ENCODE assay signal across 16 cellular contexts in the genomic region with DNA sequence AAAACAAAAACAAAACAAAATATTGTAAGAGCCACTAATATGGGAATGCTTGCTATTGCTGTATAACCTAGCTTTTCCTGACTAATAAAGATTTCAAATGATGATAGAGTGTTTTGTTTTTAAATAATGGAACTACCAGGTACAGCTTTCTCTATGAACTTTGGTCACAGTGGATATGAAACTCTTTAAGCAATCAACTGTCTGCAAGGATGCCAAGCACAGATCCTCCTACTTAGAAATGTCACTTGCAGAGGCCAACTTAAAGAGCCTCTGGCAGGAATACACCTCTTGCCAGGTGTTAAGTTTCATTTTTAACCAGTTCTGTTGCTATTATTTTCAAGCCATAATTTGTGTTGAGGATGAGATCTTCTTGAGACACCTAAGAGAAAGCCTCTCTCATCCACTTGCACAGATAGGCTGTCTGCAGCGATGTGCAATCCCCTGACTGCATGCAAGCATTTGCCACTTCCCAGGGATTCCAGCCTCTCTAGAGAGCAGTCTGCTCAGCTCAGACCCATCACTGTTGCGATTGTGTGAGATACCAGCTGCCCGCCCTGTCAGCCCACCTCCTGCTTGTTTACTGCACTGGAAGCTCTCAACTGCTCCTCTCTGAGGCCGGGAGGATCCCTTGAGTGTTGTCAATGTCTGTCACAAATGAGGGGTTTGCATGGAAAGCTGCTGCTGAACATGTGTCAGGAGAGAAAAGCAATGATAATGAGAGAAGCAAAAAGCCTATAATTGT.
DNase-seq lines count a peak whose midpoint lies in the region; ATAC-seq and TF ChIP-seq lines count a peak whose summit lies in the region.
"Had no signal": no experiment of that assay in that cellular context is flagged by ENCODE, and none has a peak within 500 bp of the region (broad histone marks: within the 10 kb centered on the region; RNA-seq: fewer than 3 reads in every experiment).

No MANE protein-coding gene starts in this region.

- H3K4me1 Mint-ChIP-seq in GM23338 (peaks cover 10% of the 10 kb centered on the region; the same call in 2 of the 3 replicates), mesothelial cell of epicardium (peaks cover 23% of the 10 kb centered on the region)
- H3K4me1 Mint-ChIP-seq in CD8-positive, alpha-beta memory T cell: no peaks in the 10 kb centered on the region
- H3K4me1 Mint-ChIP-seq: immature natural killer cell had no signal

- H3K27ac Mint-ChIP-seq in GM23338 (no peak overlapping the region), mesothelial cell of epicardium (peak overlapping the region; percentile 59)
- no peak overlapping the region for H3K27ac Mint-ChIP-seq in CD8-positive, alpha-beta memory T cell
- no peak overlapping the region for H3K27ac Mint-ChIP-seq in activated naive CD4-positive, alpha-beta T cell treated with anti-CD3 and anti-CD28 coated beads, Interleukin-2, amount 50 U/mL, for 72 hours
- H3K27ac Mint-ChIP-seq: immature natural killer cell; naive thymus-derived CD8-positive, alpha-beta T cell had no signal

- no peaks in the 10 kb centered on the region for H3F3A ChIP-seq in GM23338 (replicated peaks; ENCODE audit: low read depth)

- TF ChIP-seq CTCF in GM23338 (conservative IDR thresholded peaks at IDR 0.05; ENCODE audit: low read depth in 2 of 2) (no peak), mesothelial cell of epicardium (IDR thresholded peaks at IDR 0.05; ENCODE audit: unreplicated experiment) (no peak)

- H3K27me3 Mint-ChIP-seq in GM23338 (ENCODE audit: insufficient read depth, low read depth, poor library complexity) (peaks cover 5% of the 10 kb centered on the region), mesothelial cell of epicardium (ENCODE audit: low read depth) (peaks cover 3% of the 10 kb centered on the region)
- H3K27me3 Mint-ChIP-seq in CD8-positive, alpha-beta memory T cell: peaks cover 5 to 6% of the 10 kb centered on the region in 2 donors

- no peaks in the 10 kb centered on the region for H4K20me1 ChIP-seq in GM23338 (replicated peaks; ENCODE audit: insufficient read depth)

- H3K27ac ChIP-seq in GM23338 (ENCODE audit: low read depth): no peak overlapping the region
- no peak overlapping the region for H3K27ac ChIP-seq in CD8-positive, alpha-beta memory T cell (ENCODE audit: low read depth, low read length)
- H3K27ac ChIP-seq: psoas muscle, thyroid gland had no signal

- H3K9me3 ChIP-seq in CD8-positive, alpha-beta memory T cell (ENCODE audit: low read length): no peaks in the 10 kb centered on the region
- H3K9me3 ChIP-seq: psoas muscle, thyroid gland had no signal

- no peaks in the 10 kb centered on the region for H3K9me2 ChIP-seq in GM23338 (ENCODE audit: insufficient read depth)

- H3K79me2 ChIP-seq in GM23338 (replicated peaks; ENCODE audit: insufficient read depth): no peaks in the 10 kb centered on the region

- DNase-seq in GM23338 (ENCODE audit: low spot score) (peak; percentile 20), NCI-H2171 (lab: John Stamatoyannopoulos, UW) (peak; percentile 56), amniotic epithelial cell (ENCODE audit: low read depth) (peak; percentile 51), mesothelial cell of epicardium (ENCODE audit: low spot score in 2 of 2, unreplicated experiment in 2 of 2) (no peak), AG08395 (ENCODE audit: low spot score) (no peak)
- no peak for DNase-seq in CD8-positive, alpha-beta memory T cell
- DNase-seq in activated naive CD4-positive, alpha-beta T cell treated with anti-CD3 and anti-CD28 coated beads, Interleukin-2, amount 50 U/mL, for 72 hours (ENCODE audit: low spot score in 2 of 2): no peak
- DNase-seq: activated CD4-positive, alpha-beta T cell treated with anti-CD3 and anti-CD28 coated beads, Interleukin-2, amount 50 U/mL, for 48 hours; activated T-cell treated with anti-CD3 and anti-CD28 coated beads, Interleukin-2, amount 50 U/mL, for 48 hours; erythroblast; immature natural killer cell; MV-4-11; naive thymus-derived CD8-positive, alpha-beta T cell; psoas muscle; thyroid gland had no signal

- H3K9me3 Mint-ChIP-seq in GM23338: no peaks in the 10 kb centered on the region
- peaks cover 3% of the 10 kb centered on the region for H3K9me3 Mint-ChIP-seq in mesothelial cell of epicardium
- no peaks in the 10 kb centered on the region for H3K9me3 Mint-ChIP-seq in CD8-positive, alpha-beta memory T cell
- H3K9me3 Mint-ChIP-seq in activated naive CD4-positive, alpha-beta T cell treated with anti-CD3 and anti-CD28 coated beads, Interleukin-2, amount 50 U/mL, for 72 hours: no peaks in the 10 kb centered on the region
- H3K9me3 Mint-ChIP-seq: immature natural killer cell; naive thymus-derived CD8-positive, alpha-beta T cell had no signal

- H3K4me3 Mint-ChIP-seq in GM23338 (no peak overlapping the region), mesothelial cell of epicardium (no peak overlapping the region)
- H3K4me3 Mint-ChIP-seq in CD8-positive, alpha-beta memory T cell: no peak overlapping the region
- H3K4me3 Mint-ChIP-seq: immature natural killer cell; naive thymus-derived CD8-positive, alpha-beta T cell had no signal

- H2AFZ ChIP-seq in GM23338: peak overlapping the region; percentile 63; the same call in 1 of the 2 replicates

- POLR2A ChIA-PET in CD8-positive, alpha-beta memory T cell (lab: Charles Lee): no interaction called here

- no peak overlapping the region for H3K4me3 ChIP-seq in GM23338
- H3K4me3 ChIP-seq in CD8-positive, alpha-beta memory T cell (ENCODE audit: low read length): no peak overlapping the region
- H3K4me3 ChIP-seq: psoas muscle, thyroid gland had no signal

- no peaks in the 10 kb centered on the region for H3K27me3 ChIP-seq in GM23338 (ENCODE audit: insufficient read depth)
- H3K27me3 ChIP-seq in CD8-positive, alpha-beta memory T cell (ENCODE audit: insufficient read depth, low read length, poor library complexity, severe bottlenecking): no peaks in the 10 kb centered on the region
- H3K27me3 ChIP-seq: thyroid gland had no signal

- H3K4me1 ChIP-seq in GM23338 (ENCODE audit: insufficient read depth): peaks cover 6% of the 10 kb centered on the region
- no peaks in the 10 kb centered on the region for H3K4me1 ChIP-seq in CD8-positive, alpha-beta memory T cell (ENCODE audit: insufficient read depth, low read length)
- H3K4me1 ChIP-seq: psoas muscle, thyroid gland had no signal

- no peaks in the 10 kb centered on the region for H3K36me3 ChIP-seq in GM23338 (ENCODE audit: insufficient read depth)
- no peaks in the 10 kb centered on the region for H3K36me3 ChIP-seq in CD8-positive, alpha-beta memory T cell (ENCODE audit: insufficient read depth, low read length)
- H3K36me3 ChIP-seq: thyroid gland had no signal

- no peaks in the 10 kb centered on the region for H3K36me3 Mint-ChIP-seq in GM23338 (ENCODE audit: low read depth)
- H3K36me3 Mint-ChIP-seq in mesothelial cell of epicardium: peaks cover 3% of the 10 kb centered on the region
- H3K36me3 Mint-ChIP-seq in CD8-positive, alpha-beta memory T cell: no peaks in the 10 kb centered on the region
- no peaks in the 10 kb centered on the region for H3K36me3 Mint-ChIP-seq in activated naive CD4-positive, alpha-beta T cell treated with anti-CD3 and anti-CD28 coated beads, Interleukin-2, amount 50 U/mL, for 72 hours
- H3K36me3 Mint-ChIP-seq: immature natural killer cell; naive thymus-derived CD8-positive, alpha-beta T cell had no signal

- H3K4me2 ChIP-seq in GM23338: no peak overlapping the region

- CTCF ChIA-PET in CD8-positive, alpha-beta memory T cell (lab: Charles Lee): no interaction called here

- ATAC-seq in GM23338 (peak; percentile 76), GM18870 (IDR thresholded peaks at IDR 0.05; ENCODE audit: unreplicated experiment) (no peak)
- no peak for ATAC-seq in activated naive CD4-positive, alpha-beta T cell treated with anti-CD3 and anti-CD28 coated beads, Interleukin-2, amount 50 U/mL, for 72 hours
- ATAC-seq: naive thymus-derived CD8-positive, alpha-beta T cell; psoas muscle had no signal

TF ChIP-seq in GM23338, 12 proteins besides CTCF, POLR2A, EP300 and RAD21:
- TF ChIP-seq NANOG (IDR thresholded peaks at IDR 0.05; ENCODE audit: borderline replicate concordance): no peak
- TF ChIP-seq REST (IDR thresholded peaks at IDR 0.05; ENCODE audit: unreplicated experiment): no peak
- no peak for TF ChIP-seq POLR2AphosphoS5 (IDR thresholded peaks at IDR 0.05; ENCODE audit: low read depth)

Comparison
In these comparisons a context has a peak if more than half of its experiments do, and no peak if none do; other contexts are left out.
1. DNase-seq: peak in GM23338 (single experiment), NCI-H2171 (single experiment) and amniotic epithelial cell (single experiment); none in mesothelial cell of epicardium (0 of 2), AG08395 (single experiment), CD8-positive, alpha-beta memory T cell (0 of 5) and activated naive CD4-positive, alpha-beta T cell treated with anti-CD3 and anti-CD28 coated beads, Interleukin-2, amount 50 U/mL, for 72 hours (0 of 2).